ENCODE assay signal across 26 cellular contexts in the genomic region with DNA sequence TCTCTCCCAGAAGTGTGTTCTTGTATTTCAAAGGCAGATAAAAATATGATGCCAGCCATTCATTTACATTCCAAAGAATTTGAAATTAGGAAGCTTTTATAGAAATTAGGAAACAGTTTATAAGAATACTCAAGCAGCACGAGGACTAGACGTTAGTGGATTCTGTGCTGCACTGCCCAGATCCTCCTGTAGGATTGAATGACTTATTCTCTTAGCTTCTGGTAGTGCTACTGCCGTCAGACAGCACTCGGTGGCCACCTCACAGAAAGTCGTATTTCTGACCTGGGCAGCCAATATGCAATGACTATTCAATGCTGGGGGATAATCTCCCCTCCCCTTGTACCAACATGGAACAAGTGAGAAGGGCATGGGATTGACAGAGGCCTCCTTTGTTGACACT.
"Had no signal": no experiment of that assay in that cellular context is flagged by ENCODE, and none has a peak within 500 bp of the region (broad histone marks: within the 10 kb centered on the region; RNA-seq: fewer than 3 reads in every experiment).

No MANE protein-coding gene starts in this region.

- H3K4me1 ChIP-seq: adrenal gland, Peyer's patch had no signal

- H3K36me3 Mint-ChIP-seq: activated naive CD8-positive, alpha-beta T cell treated with anti-CD3 and anti-CD28 coated beads, Interleukin-2, amount 10 ng/mL, durations not matched to agents 7 days and 5 days had no signal

- H3K9me3 ChIP-seq: adrenal gland, Peyer's patch, SJCRH30, SK-N-SH had no signal

- H3K4me3 ChIP-seq: adrenal gland, Peyer's patch, SJCRH30 had no signal

- H3K4me2 ChIP-seq: SK-N-SH had no signal

- H3K27ac Mint-ChIP-seq: activated CD8-positive, alpha-beta T cell treated with anti-CD3 and anti-CD28 coated beads, Interleukin-2, amount 10 ng/mL, durations not matched to agents 7 days and 5 days; activated naive CD8-positive, alpha-beta T cell treated with anti-CD3 and anti-CD28 coated beads, Interleukin-2, amount 10 ng/mL, durations not matched to agents 7 days and 5 days had no signal

- DNase-seq: activated CD4-positive, alpha-beta T cell treated with anti-CD3 and anti-CD28 coated beads for 48 hours; activated CD4-positive, alpha-beta T cell treated with anti-CD3 and anti-CD28 coated beads, Interleukin-2, amount 50 U/mL, for 4 hours; activated CD4-positive, CD25-positive, alpha-beta regulatory T cell treated with anti-CD3 and anti-CD28 coated beads, Interleukin-2, amount 50 U/mL, for 72 hours; activated CD8-positive, alpha-beta memory T cell treated with anti-CD3 and anti-CD28 coated beads, Interleukin-2, amount 50 U/mL, for 48 hours; activated CD8-positive, alpha-beta T cell treated with anti-CD3 and anti-CD28 coated beads, Interleukin-2, amount 10 ng/mL, durations not matched to agents 7 days and 5 days; activated naive CD4-positive, alpha-beta T cell treated with anti-CD3 and anti-CD28 coated beads, Interleukin-2, amount 50 U/mL, for 16 hours; activated naive CD8-positive, alpha-beta T cell treated with anti-CD3 and anti-CD28 coated beads, Interleukin-2, amount 10 ng/mL, durations not matched to agents 7 days and 5 days; activated T-cell treated with anti-CD3 and anti-CD28 coated beads, Interleukin-2, amount 50 U/mL, for 1 hour; adrenal gland; anterior cingulate cortex; cerebellar nuclear complex; NCI-H1092; NCI-H1417 treated with DMSO at 0.1 percent for 48 hours; NCI-H1694; NCI-H2029; NCI-H2107; NCI-H2171 treated with DMSO at 0.1 percent for 48 hours; NCI-H226; NCI-H526; Peyer's patch; Right ventricle myocardium superior; SJCRH30; SK-N-SH; T-helper 1 cell; WERI-Rb-1 had no signal

- H3K9ac ChIP-seq: SK-N-SH had no signal

- H3K36me3 ChIP-seq: adrenal gland, Peyer's patch, SJCRH30, WERI-Rb-1 had no signal

- ATAC-seq: activated CD8-positive, alpha-beta T cell treated with anti-CD3 and anti-CD28 coated beads, Interleukin-2, amount 10 ng/mL, durations not matched to agents 7 days and 5 days had no signal

- H3K27me3 Mint-ChIP-seq: activated naive CD8-positive, alpha-beta T cell treated with anti-CD3 and anti-CD28 coated beads, Interleukin-2, amount 10 ng/mL, durations not matched to agents 7 days and 5 days had no signal

- H3K4me3 Mint-ChIP-seq: activated CD8-positive, alpha-beta T cell treated with anti-CD3 and anti-CD28 coated beads, Interleukin-2, amount 10 ng/mL, durations not matched to agents 7 days and 5 days; activated naive CD8-positive, alpha-beta T cell treated with anti-CD3 and anti-CD28 coated beads, Interleukin-2, amount 10 ng/mL, durations not matched to agents 7 days and 5 days had no signal

- H3K9me2 ChIP-seq: SK-N-SH had no signal

- H3K27me3 ChIP-seq: adrenal gland, Peyer's patch, SJCRH30 had no signal

- H3K4me1 Mint-ChIP-seq: activated naive CD8-positive, alpha-beta T cell treated with anti-CD3 and anti-CD28 coated beads, Interleukin-2, amount 10 ng/mL, durations not matched to agents 7 days and 5 days had no signal

- H3K27ac ChIP-seq: adrenal gland, Peyer's patch, RWPE1, SJCRH30, WERI-Rb-1 had no signal
